In genomic region chr6:168677318-168677781, GRCh38 we compare ENCODE assay signal across 8 cellular contexts.
A peak's percentile ranks its signal among the peaks of the same experiment; 100 is the strongest.
DNase-seq lines count a peak whose midpoint lies in the region; ATAC-seq and TF ChIP-seq lines count a peak whose summit lies in the region.
"Not testable (repeated sequence)": the region's sequence is repeated elsewhere in the genome, so short reads cannot be mapped to it uniquely, and the experiment has no call there.

No MANE protein-coding gene starts in this region.

- H3K27me3 Mint-ChIP-seq in Calu3 (ENCODE audit: unreplicated experiment); neural crest cell (ENCODE audit: low read depth): not testable (repeated sequence)
- H3K27me3 Mint-ChIP-seq in chondrocyte (ENCODE audit: low read depth) = peaks cover 19% of the 10 kb centered on the region

- not testable (repeated sequence) for H3K9me3 Mint-ChIP-seq in Calu3 (ENCODE audit: low read depth, unreplicated experiment)
- peaks cover 12% of the 10 kb centered on the region for H3K9me3 Mint-ChIP-seq in chondrocyte (ENCODE audit: low read depth)
- peaks cover 11% of the 10 kb centered on the region for H3K9me3 Mint-ChIP-seq in neural crest cell

- not testable (repeated sequence) for H3K27ac ChIP-seq in PC-3 (ENCODE audit: low read length)
- H3K27ac ChIP-seq in smooth muscle cell (ENCODE audit: low read depth) = peak overlapping the region; percentile 79

- H3K27ac Mint-ChIP-seq in Calu3 (ENCODE audit: unreplicated experiment) (peak overlapping the region; percentile 98), chondrocyte (ENCODE audit: unreplicated experiment) (peak overlapping the region; percentile 25), neural crest cell (ENCODE audit: unreplicated experiment) (peak overlapping the region; percentile 84)

- not testable (repeated sequence) for H3F3A ChIP-seq in PC-3 (ENCODE audit: low read length, unreplicated experiment); smooth muscle cell (ENCODE audit: low read depth)

- POLR2A ChIA-PET in PC-3 (lab: Charles Lee; ENCODE audit: unreplicated experiment) = not testable (repeated sequence)

- DNase-seq in Calu3 (peak; percentile 87), HT-29 (ENCODE audit: low spot score) (peak; percentile 65), PC-3 (peak; percentile 1), kidney tubule cell (ENCODE audit: low spot score) (peak; percentile 92)
- DNase-seq in chondrocyte (ENCODE audit: low spot score); neural crest cell (ENCODE audit: low read depth, low spot score); smooth muscle cell (lab: John Stamatoyannopoulos, UW; ENCODE audit: unreplicated experiment): not testable (repeated sequence)

- H3K9me3 ChIP-seq in PC-3 (ENCODE audit: low read length); smooth muscle cell (replicated peaks; ENCODE audit: low read depth): not testable (repeated sequence)

- H3K4me1 Mint-ChIP-seq in Calu3 (ENCODE audit: low read depth, unreplicated experiment) = peaks cover 59% of the 10 kb centered on the region
- peaks cover 13% of the 10 kb centered on the region for H3K4me1 Mint-ChIP-seq in chondrocyte (ENCODE audit: low read depth)
- not testable (repeated sequence) for H3K4me1 Mint-ChIP-seq in neural crest cell

- not testable (repeated sequence) for BruUV-seq in Calu3 (replicated peaks; lab: Mats Ljungman, UMichigan); PC-3 (replicated peaks; lab: Mats Ljungman, UMichigan)

- not testable (repeated sequence) for H2AFZ ChIP-seq in PC-3 (ENCODE audit: low read length); smooth muscle cell (ENCODE audit: low read depth)

- peak overlapping the region; percentile 41 for H3K4me3 Mint-ChIP-seq in Calu3 (ENCODE audit: low read depth, unreplicated experiment)
- not testable (repeated sequence) for H3K4me3 Mint-ChIP-seq in chondrocyte (ENCODE audit: unreplicated experiment); neural crest cell

- not testable (repeated sequence) for H3K27me3 ChIP-seq in PC-3 (ENCODE audit: low read length); smooth muscle cell (ENCODE audit: low read depth)

- not testable (repeated sequence) for H3K9ac ChIP-seq in PC-3 (ENCODE audit: low read length)
- H3K9ac ChIP-seq in smooth muscle cell (ENCODE audit: low read depth) = peak overlapping the region; percentile 57

- H3K79me2 ChIP-seq in PC-3 (ENCODE audit: low read length); smooth muscle cell (ENCODE audit: low read depth): not testable (repeated sequence)

- intact Hi-C loops in Calu3 (cut with micrococcal nuclease; ENCODE audit: unreplicated experiment); PC-3 (cut with micrococcal nuclease): not testable (repeated sequence)

- not testable (repeated sequence) for H3K36me3 ChIP-seq in PC-3 (ENCODE audit: low read depth, low read length); smooth muscle cell (ENCODE audit: low read depth)

- WGBS in smooth muscle cell (ENCODE audit: low lambda C conversion rate) = 76% methylated on average over 6 of the region's 6 CpGs

- not testable (repeated sequence) for TF ChIP-seq CTCF in Calu3 (IDR thresholded peaks at IDR 0.05; ENCODE audit: unreplicated experiment); PC-3 (conservative IDR thresholded peaks at IDR 0.05; ENCODE audit: low read depth, low read length); chondrocyte (IDR thresholded peaks at IDR 0.05); neural crest cell (conservative IDR thresholded peaks at IDR 0.05); smooth muscle cell (IDR thresholded peaks at IDR 0.05; ENCODE audit: borderline replicate concordance, insufficient read depth, poor library complexity, severe bottlenecking)

- ATAC-seq in PC-3 = not testable (repeated sequence)
- peak; percentile 36 for ATAC-seq in esophagus mucosa

- H3K36me3 Mint-ChIP-seq in Calu3 (ENCODE audit: insufficient read depth, unreplicated experiment) = peaks cover 43% of the 10 kb centered on the region
- not testable (repeated sequence) for H3K36me3 Mint-ChIP-seq in chondrocyte (ENCODE audit: low read depth); neural crest cell (ENCODE audit: low read depth)

- H3K4me3 ChIP-seq in PC-3 (ENCODE audit: low read length); smooth muscle cell: not testable (repeated sequence)

- H4K20me1 ChIP-seq in PC-3 (ENCODE audit: low read length); smooth muscle cell (ENCODE audit: low read depth): not testable (repeated sequence)

- CTCF ChIA-PET in Calu3 (lab: Charles Lee) = interaction anchor here (1.0 to 1.9 kb wide), 6 partner anchors 9 to 41 kb away, joined by 3 to 8 read pairs (median 4); no protein-coding TSS in a partner anchor
- CTCF ChIA-PET in PC-3 (lab: Charles Lee) = not testable (repeated sequence)

- not testable (repeated sequence) for H3K4me2 ChIP-seq in PC-3 (ENCODE audit: low read length); smooth muscle cell

- H3K4me1 ChIP-seq in PC-3 (ENCODE audit: insufficient read depth, low read length); smooth muscle cell (ENCODE audit: low read depth): not testable (repeated sequence)

- not testable (repeated sequence) for H3K9me2 ChIP-seq in PC-3 (replicated peaks; ENCODE audit: low read length)

Comparison
In these comparisons a context has a peak if more than half of its experiments do, and no peak if none do; other contexts are left out.
1. H3K27ac Mint-ChIP-seq: peak in every context shown above with its lines; median percentile 98 in Calu3; 84 in neural crest cell; 25 in chondrocyte.